In genomic region chr6:48891308-48891707, GRCh38 we compare ENCODE assay signal across 1 cellular context.
TF ChIP-seq lines count a peak whose summit lies in the region.

No MANE protein-coding gene starts in this region.

TF ChIP-seq in IMR-90, 13 proteins besides CTCF, POLR2A, EP300 and RAD21 (continued from another document):
- TF ChIP-seq MAFK (IDR thresholded peaks at IDR 0.05; ENCODE audit: low read depth, low read length), result no peak
